In the genomic region with DNA sequence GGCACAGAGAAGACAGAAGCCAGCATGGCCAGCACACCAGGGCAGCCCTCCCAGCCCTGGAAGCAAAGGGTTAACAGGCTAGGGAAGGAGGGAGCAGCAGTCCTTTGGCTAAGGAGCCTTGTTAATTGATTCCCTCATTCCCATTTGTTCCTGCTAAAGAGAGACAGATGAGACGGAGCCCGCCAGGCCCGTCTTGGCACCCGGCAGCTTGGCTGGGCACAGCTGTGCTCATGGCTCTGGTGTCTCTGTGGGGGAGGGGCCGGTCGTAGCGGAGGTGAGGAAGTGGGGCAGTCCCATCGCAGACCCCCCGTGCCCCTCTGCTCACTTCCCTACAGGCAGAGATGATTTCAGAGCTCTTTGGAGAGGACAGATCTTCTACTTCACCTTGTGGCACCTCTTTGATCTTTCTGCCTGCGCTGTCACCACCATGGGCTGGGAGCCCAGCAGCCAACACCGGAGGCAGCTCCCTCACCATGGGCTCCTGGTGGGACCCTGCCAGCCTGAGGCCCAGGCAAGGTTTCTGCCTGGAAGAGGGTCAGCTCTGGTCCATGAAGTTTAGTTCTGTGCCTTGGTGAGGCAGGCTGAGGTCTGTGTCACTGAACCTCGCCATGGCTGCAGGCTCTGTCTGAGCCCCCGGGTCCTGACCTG, we compare ENCODE assay signal across 14 cellular contexts. TPM values are rescaled to one million over a fixed set of nuclear protein-coding genes. Genes with fewer than 3 reads are reported as not detected.
DNase-seq lines count a peak whose midpoint lies in the region; ATAC-seq and TF ChIP-seq lines count a peak whose summit lies in the region.
"Had no signal": no experiment of that assay in that cellular context is flagged by ENCODE, and none has a peak within 500 bp of the region (broad histone marks: within the 10 kb centered on the region; RNA-seq: fewer than 3 reads in every experiment).

No MANE protein-coding gene starts in this region.

- intact Hi-C loops in psoas muscle (cut with DNase I), result loop anchor here in 1 of 2 donors (5.0 kb wide), 1 partner anchor 37 kb away; a partner anchor contains a TSS

- CTCF ChIA-PET in HEK293T (lab: Yijun Ruan, JAX), result no interaction called here

- H3K9me3 ChIP-seq in right atrium auricular region (no peaks in the 10 kb centered on the region), psoas muscle (no peaks in the 10 kb centered on the region)

- H3K4me1 ChIP-seq in right atrium auricular region, result peaks cover 0 to 31% of the 10 kb centered on the region in 2 donors
- H3K4me1 ChIP-seq in psoas muscle, result peaks cover 40% of the 10 kb centered on the region

- H3K27me3 ChIP-seq in right atrium auricular region, result no peaks in the 10 kb centered on the region
- peaks cover 0 to 3% (median 0%) of the 10 kb centered on the region in 3 donors for H3K27me3 ChIP-seq in psoas muscle (ENCODE audit: insufficient read depth in 3 of 3, low read length in 2 of 3)

- H3K4me3 ChIP-seq in right atrium auricular region (no peak overlapping the region), psoas muscle (peak overlapping the region; percentile 30)

- TF ChIP-seq CTCF in right atrium auricular region (IDR thresholded peaks at IDR 0.05), result no peak
- no peak for TF ChIP-seq CTCF in psoas muscle (IDR thresholded peaks at IDR 0.05)

- WGBS in psoas muscle, 3 donors, result 17 to 21% (median 17%) methylated on average over 13 of the region's 13 CpGs

- peak; percentile 85 for DNase-seq in NCI-H1092 treated with DMSO at 0.1 percent for 48 hours (lab: John Stamatoyannopoulos, UW)
- DNase-seq in NCI-H524 treated with DMSO at 0.1 percent for 48 hours (lab: John Stamatoyannopoulos, UW), result peak; percentile 86
- no peak for DNase-seq in right atrium auricular region (ENCODE audit: low spot score)
- peak; percentile 70 to 88 for DNase-seq in psoas muscle
- no peak for DNase-seq in left lobe of liver (ENCODE audit: low spot score)
- no peak for DNase-seq in HT-29 (ENCODE audit: low spot score)
- no peak for DNase-seq in HEK293T (ENCODE audit: extremely low spot score)
- DNase-seq: activated CD4-positive, alpha-beta T cell treated with anti-CD3 and anti-CD28 coated beads, Interleukin-2, amount 50 U/mL, for 48 hours; activated effector memory CD4-positive, alpha-beta T cell treated with Interleukin-2 at 50 U/mL for 16 hours; CD4-positive, CD25-positive, alpha-beta regulatory T cell; effector CD8-positive, alpha-beta T cell; islet precursor cell; small intestine had no signal

- POLR2A ChIA-PET in HEK293T (lab: Yijun Ruan, JAX), result no interaction called here

- peak overlapping the region; percentile 43 to 55 for H3K27ac ChIP-seq in right atrium auricular region
- H3K27ac ChIP-seq in psoas muscle, result peak overlapping the region; percentile 75

- ATAC-seq in psoas muscle, result peak; percentile 81 to 89 (median 88)
- ATAC-seq in left lobe of liver, result no peak
- no peak for ATAC-seq in HG03045 (IDR thresholded peaks at IDR 0.05; ENCODE audit: unreplicated experiment)

- no peaks in the 10 kb centered on the region for H3K36me3 ChIP-seq in right atrium auricular region
- no peaks in the 10 kb centered on the region for H3K36me3 ChIP-seq in psoas muscle (ENCODE audit: insufficient read depth in 1 of 2, low read depth in 1 of 2)

TF ChIP-seq in HEK293T, 16 proteins besides CTCF, POLR2A, EP300 and RAD21:
- no peak for TF ChIP-seq LEF1 (IDR thresholded peaks at IDR 0.05; ENCODE audit: borderline replicate concordance)
- no peak for TF ChIP-seq ELF4 (IDR thresholded peaks at IDR 0.05)
- no peak for TF ChIP-seq TARDBP (IDR thresholded peaks at IDR 0.05)
- no peak for TF ChIP-seq ZNF384 (IDR thresholded peaks at IDR 0.05)
- no peak for TF ChIP-seq FOXM1 (IDR thresholded peaks at IDR 0.05; ENCODE audit: borderline replicate concordance)
- TF ChIP-seq FOXA1 (IDR thresholded peaks at IDR 0.05), result no peak
- TF ChIP-seq FOXK2 (IDR thresholded peaks at IDR 0.05), result no peak

RNA-seq across cellular contexts. Expression of a gene that starts 38.0 kb away (rescaled TPM):
- total RNA-seq in right atrium auricular region (1 to 10 TPM; 1.4 to 1.9 TPM), psoas muscle (1 to 10 TPM in 3 of 4 donors, under 1 TPM in 1; 0.84 to 8.6 (median 3.3) TPM), left lobe of liver (0.38 TPM)
- under 1 TPM; 0.42 to 0.88 (median 0.44) TPM for polyA plus RNA-seq in psoas muscle
- 1.5 and 1.9 TPM in 2 replicates for total RNA-seq in HT-29 (2014; rRNA removed; shearing (Covaris generic))
- polyA plus RNA-seq: CD4-positive, CD25-positive, alpha-beta regulatory T cell had no signal

Comparison
In these comparisons a context has a peak if more than half of its experiments do, and no peak if none do; other contexts are left out.
1. DNase-seq: peak in NCI-H1092 treated with DMSO at 0.1 percent for 48 hours (single experiment), NCI-H524 treated with DMSO at 0.1 percent for 48 hours (single experiment) and psoas muscle (2 of 2); none in right atrium auricular region (single experiment), left lobe of liver (single experiment), HT-29 (single experiment) and HEK293T (single experiment).
2. ATAC-seq: peak in psoas muscle (4 of 4); none in left lobe of liver (single experiment) and HG03045 (single experiment).